14 cellular contexts compared by ENCODE assay signal in the genomic region with DNA sequence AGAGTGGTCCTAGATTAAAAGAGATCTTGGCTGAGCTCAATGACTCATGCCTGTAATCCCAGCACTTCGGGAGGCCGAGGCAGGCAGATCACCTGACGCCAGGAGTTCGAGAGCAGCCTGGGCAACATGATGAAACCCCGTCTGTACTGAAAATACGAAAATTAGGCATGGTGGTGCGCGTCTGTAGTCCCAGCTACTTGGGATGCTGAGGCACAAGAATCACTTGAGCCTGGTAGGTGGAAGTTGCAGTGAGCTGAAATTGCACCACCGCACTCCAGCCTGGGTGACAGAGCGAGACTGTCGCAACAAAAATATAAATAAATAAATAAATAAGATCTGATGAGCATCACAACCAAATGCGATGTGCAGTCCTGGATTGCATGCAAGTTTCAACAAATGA. TPM values are rescaled to one million over a fixed set of nuclear protein-coding genes. Genes with fewer than 3 reads are reported as not detected.
DNase-seq lines count a peak whose midpoint lies in the region; ATAC-seq and TF ChIP-seq lines count a peak whose summit lies in the region.
"Had no signal": no experiment of that assay in that cellular context is flagged by ENCODE, and none has a peak within 500 bp of the region (broad histone marks: within the 10 kb centered on the region; RNA-seq: fewer than 3 reads in every experiment).

No MANE protein-coding gene starts in this region.

- H3K27ac ChIP-seq in cardiac muscle cell (peak overlapping the region; percentile 79), lung (ENCODE audit: low read depth in 1 of 2, low read length in 1 of 2) (peak overlapping the region; percentile 64 to 77), transverse colon (peak overlapping the region; percentile 59 to 76 (median 60)), A673 (ENCODE audit: low read depth, low read length, poor library complexity, severe bottlenecking) (no peak overlapping the region)

- TF ChIP-seq POLR2A in transverse colon (IDR thresholded peaks at IDR 0.05): no peak

- CTCF ChIA-PET in A673 (lab: Charles Lee): no interaction called here

- no peak for TF ChIP-seq CTCF in cardiac muscle cell (IDR thresholded peaks at IDR 0.05; ENCODE audit: low read depth, low read length)
- no peak for TF ChIP-seq CTCF in lung (IDR thresholded peaks at IDR 0.05; ENCODE audit: control extremely low read depth, extremely low read depth)
- no peak for TF ChIP-seq CTCF in transverse colon (IDR thresholded peaks at IDR 0.05)
- no peak for TF ChIP-seq CTCF in A673 (conservative IDR thresholded peaks at IDR 0.05; ENCODE audit: low read depth, low read length)

- no peaks in the 10 kb centered on the region for H3K9me3 Mint-ChIP-seq in activated T-helper 1 cell treated with anti-CD3 and anti-CD28 coated beads, Interleukin-12 subunit alpha, Interleukin-12 subunit beta, Interleukin-2, Interleukin-4 antibody, amounts not matched to agents 30 ng/mL and 10 ng/mL and 1 ng/mL, durations not matched to agents 14 hours and 24 hours and 36 hours
- H3K9me3 Mint-ChIP-seq: HFFc6 had no signal

- POLR2A ChIA-PET in A673 (lab: Charles Lee; ENCODE audit: low non-redundant PET): no interaction called here

- intact Hi-C loops in cardiac septum (cut with DNase I) (loop anchor here (5.0 kb wide), 1 partner anchor 36 kb away; no protein-coding TSS in a partner anchor), transverse colon (cut with DNase I; ENCODE audit: low total_unique reads) (no loop called here), A673 (cut with micrococcal nuclease; ENCODE audit: unreplicated experiment) (no loop called here)
- intact Hi-C loops in activated T-helper 1 cell treated with anti-CD3 and anti-CD28 coated beads, Interleukin-12 subunit alpha, Interleukin-12 subunit beta, Interleukin-2, Interleukin-4 antibody, amounts not matched to agents 30 ng/mL and 10 ng/mL and 1 ng/mL, durations not matched to agents 14 hours and 24 hours and 36 hours (cut with micrococcal nuclease): no loop called here

- no peak overlapping the region for H3K4me3 Mint-ChIP-seq in activated T-helper 1 cell treated with anti-CD3 and anti-CD28 coated beads, Interleukin-12 subunit alpha, Interleukin-12 subunit beta, Interleukin-2, Interleukin-4 antibody, amounts not matched to agents 30 ng/mL and 10 ng/mL and 1 ng/mL, durations not matched to agents 14 hours and 24 hours and 36 hours
- H3K4me3 Mint-ChIP-seq: HFFc6 had no signal

- H3K4me1 ChIP-seq in cardiac muscle cell (ENCODE audit: low read depth) (peaks cover 49% of the 10 kb centered on the region), lung (ENCODE audit: control insufficient read depth in 2 of 2, insufficient read depth in 2 of 2, low read length in 2 of 2) (peaks cover 7 to 30% of the 10 kb centered on the region in 2 donors), transverse colon (peaks cover 7 to 21% (median 17%) of the 10 kb centered on the region in 4 donors), A673 (ENCODE audit: insufficient read depth, low read length, poor library complexity, severe bottlenecking) (no peaks in the 10 kb centered on the region)

- H3K9me3 ChIP-seq in cardiac muscle cell (ENCODE audit: low read depth) (no peaks in the 10 kb centered on the region), lung (ENCODE audit: control insufficient read depth in 2 of 2, insufficient read depth in 1 of 2, low read length in 1 of 2) (no peaks in the 10 kb centered on the region), transverse colon (no peaks in the 10 kb centered on the region), A673 (ENCODE audit: low read depth, low read length, poor library complexity, severe bottlenecking) (no peaks in the 10 kb centered on the region)

- peaks cover 27% of the 10 kb centered on the region for H3K4me1 Mint-ChIP-seq in activated T-helper 1 cell treated with anti-CD3 and anti-CD28 coated beads, Interleukin-12 subunit alpha, Interleukin-12 subunit beta, Interleukin-2, Interleukin-4 antibody, amounts not matched to agents 30 ng/mL and 10 ng/mL and 1 ng/mL, durations not matched to agents 14 hours and 24 hours and 36 hours (ENCODE audit: low read depth)

- peak overlapping the region; percentile 73 for H3K27ac Mint-ChIP-seq in activated T-helper 1 cell treated with anti-CD3 and anti-CD28 coated beads, Interleukin-12 subunit alpha, Interleukin-12 subunit beta, Interleukin-2, Interleukin-4 antibody, amounts not matched to agents 30 ng/mL and 10 ng/mL and 1 ng/mL, durations not matched to agents 14 hours and 24 hours and 36 hours
- H3K27ac Mint-ChIP-seq: HFFc6 had no signal

- DNase-seq in cardiac muscle cell (ENCODE audit: low read depth in 1 of 2, low spot score in 1 of 2) (no peak), cardiac septum (ENCODE audit: low spot score) (no peak), lung (ENCODE audit: low spot score) (no peak), transverse colon (no peak), A673 (ENCODE audit: low spot score) (no peak), dermis blood vessel endothelial cell (no peak), COLO829 (ENCODE audit: low spot score) (no peak)
- DNase-seq in activated T-helper 1 cell treated with anti-CD3 and anti-CD28 coated beads, Interleukin-12 subunit alpha, Interleukin-12 subunit beta, Interleukin-2, Interleukin-4 antibody, amounts not matched to agents 30 ng/mL and 10 ng/mL and 1 ng/mL, durations not matched to agents 14 hours and 24 hours and 36 hours (ENCODE audit: low spot score): no peak
- DNase-seq: dorsolateral prefrontal cortex, HFFc6, islet precursor cell, NCI-H1694, SW 1271 had no signal

- H3K4me3 ChIP-seq in cardiac muscle cell (no peak overlapping the region), lung (no peak overlapping the region), transverse colon (no peak overlapping the region), A673 (ENCODE audit: low read depth, low read length, poor library complexity, severe bottlenecking) (no peak overlapping the region)
- H3K4me3 ChIP-seq: dorsolateral prefrontal cortex, smooth muscle cell had no signal

- ATAC-seq in lung (ENCODE audit: insufficient read depth, low FRiP score): no peak

- in situ Hi-C loops in transverse colon (cut with MboI; ENCODE audit: low pct_ligation_motif_present in 1 of 4, low pct_unique_long_range_greater_than_20kb in 1 of 4, low sequenced_read_pairs in 3 of 4): loop anchor here in 1 of 4 donors (10.0 kb wide), 2 partner anchors 128 to 268 kb away; a partner anchor contains a TSS

- peaks cover 3% of the 10 kb centered on the region for H3K36me3 ChIP-seq in cardiac muscle cell
- peaks cover 0 to 4% of the 10 kb centered on the region in 2 donors for H3K36me3 ChIP-seq in lung (ENCODE audit: control insufficient read depth in 2 of 2, insufficient read depth in 2 of 2, low read length in 2 of 2)
- H3K36me3 ChIP-seq in transverse colon: no peaks in the 10 kb centered on the region
- H3K36me3 ChIP-seq in A673 (ENCODE audit: insufficient read depth, low read length, poor library complexity, severe bottlenecking): no peaks in the 10 kb centered on the region

- H3K27me3 ChIP-seq in cardiac muscle cell: no peaks in the 10 kb centered on the region
- no peaks in the 10 kb centered on the region for H3K27me3 ChIP-seq in lung (ENCODE audit: control insufficient read depth, insufficient read depth)
- H3K27me3 ChIP-seq in transverse colon: no peaks in the 10 kb centered on the region
- no peaks in the 10 kb centered on the region for H3K27me3 ChIP-seq in A673 (replicated peaks; ENCODE audit: insufficient read depth, low read depth, low read length, poor library complexity)
- H3K27me3 ChIP-seq: dorsolateral prefrontal cortex had no signal

- no TSS peak for BruUV-seq in A673 (replicated peaks; lab: Mats Ljungman, UMichigan)

- H3K36me3 Mint-ChIP-seq in activated T-helper 1 cell treated with anti-CD3 and anti-CD28 coated beads, Interleukin-12 subunit alpha, Interleukin-12 subunit beta, Interleukin-2, Interleukin-4 antibody, amounts not matched to agents 30 ng/mL and 10 ng/mL and 1 ng/mL, durations not matched to agents 14 hours and 24 hours and 36 hours (ENCODE audit: low read depth): peaks cover 4% of the 10 kb centered on the region

- peaks cover 3% of the 10 kb centered on the region for H3K27me3 Mint-ChIP-seq in activated T-helper 1 cell treated with anti-CD3 and anti-CD28 coated beads, Interleukin-12 subunit alpha, Interleukin-12 subunit beta, Interleukin-2, Interleukin-4 antibody, amounts not matched to agents 30 ng/mL and 10 ng/mL and 1 ng/mL, durations not matched to agents 14 hours and 24 hours and 36 hours (ENCODE audit: insufficient read depth)

- no peak for TF ChIP-seq EP300 in transverse colon (IDR thresholded peaks at IDR 0.05; ENCODE audit: low read depth)

- WGBS in lung, 2 donors: 38 to 61% methylated on average over 12 of the region's 12 CpGs
- 81 to 98% methylated on average over 4 to 12 of the region's 12 CpGs for WGBS in transverse colon (ENCODE audit: low coverage in 1 of 2), 2 donors

RNA-seq across cellular contexts. Expression of a gene that starts 8.7 kb away (rescaled TPM):
- total RNA-seq in cardiac muscle cell (6.9 and 15.8 TPM in 2 replicates), cardiac septum (244 TPM), lung (100 to 1,000 TPM in 1 of 2 donors, 10 to 100 TPM in 1; 41.1 to 182 TPM), transverse colon (10 to 100 TPM; 10.6 to 23.9 (median 17.0) TPM), A673 (2021) (29.9 and 31.1 TPM in 2 replicates), dermis blood vessel endothelial cell (84.2 and 165 TPM in 2 replicates)
- polyA plus RNA-seq in cardiac muscle cell (12.6 and 35.4 TPM in 2 replicates), lung (100 to 1,000 TPM in 1 of 2 donors, 10 to 100 TPM in 1; 80.7 to 317 TPM)
- total RNA-seq in activated T-helper 1 cell treated with anti-CD3 and anti-CD28 coated beads, Interleukin-12 subunit alpha, Interleukin-12 subunit beta, Interleukin-2, Interleukin-4 antibody, amounts not matched to agents 30 ng/mL and 10 ng/mL and 1 ng/mL, durations not matched to agents 14 hours and 24 hours and 36 hours: 32.2 and 33.0 TPM in 2 replicates

RNA-seq across cellular contexts. Expression of a gene that starts 14.3 kb away (rescaled TPM):
- total RNA-seq in cardiac muscle cell (174 and 175 TPM in 2 replicates), cardiac septum (484 TPM), lung (100 to 1,000 TPM in 1 of 2 donors, 10 to 100 TPM in 1; 72.3 to 154 TPM), transverse colon (100 to 1,000 TPM in 1 of 4 donors, 10 to 100 TPM in 3; 24.7 to 110 (median 62.4) TPM), A673 (2021) (35.8 and 52.9 TPM in 2 replicates), dermis blood vessel endothelial cell (22.0 and 42.2 TPM in 2 replicates)
- polyA plus RNA-seq in cardiac muscle cell (346 and 413 TPM in 2 replicates), lung (100 to 1,000 TPM in 1 of 2 donors, 10 to 100 TPM in 1; 63.8 to 386 TPM)
- total RNA-seq in activated T-helper 1 cell treated with anti-CD3 and anti-CD28 coated beads, Interleukin-12 subunit alpha, Interleukin-12 subunit beta, Interleukin-2, Interleukin-4 antibody, amounts not matched to agents 30 ng/mL and 10 ng/mL and 1 ng/mL, durations not matched to agents 14 hours and 24 hours and 36 hours: 17.2 and 20.8 TPM in 2 replicates

RNA-seq across cellular contexts. Expression of a gene that starts 36.2 kb away (rescaled TPM):
- total RNA-seq in cardiac muscle cell: 49.4 and 73.4 TPM in 2 replicates
- polyA plus RNA-seq in cardiac muscle cell: 53.0 and 85.2 TPM in 2 replicates
- 49.4 TPM for total RNA-seq in cardiac septum
- total RNA-seq in activated T-helper 1 cell treated with anti-CD3 and anti-CD28 coated beads, Interleukin-12 subunit alpha, Interleukin-12 subunit beta, Interleukin-2, Interleukin-4 antibody, amounts not matched to agents 30 ng/mL and 10 ng/mL and 1 ng/mL, durations not matched to agents 14 hours and 24 hours and 36 hours: 60.6 and 62.4 TPM in 2 replicates
- 10 to 100 TPM; 28.3 to 51.9 TPM for total RNA-seq in lung
- 10 to 100 TPM; 45.3 to 59.8 TPM for polyA plus RNA-seq in lung
- total RNA-seq in transverse colon: 10 to 100 TPM; 41.0 to 80.4 (median 75.7) TPM
- 34.7 and 40.4 TPM in 2 replicates for total RNA-seq in A673 (2021)
- total RNA-seq in dermis blood vessel endothelial cell: 33.2 and 44.8 TPM in 2 replicates

RNA-seq across cellular contexts. Expression of a gene that starts 53.7 kb away (rescaled TPM):
- total RNA-seq in cardiac muscle cell (66.2 and 119 TPM in 2 replicates), cardiac septum (48.1 TPM), lung (10 to 100 TPM; 42.7 to 96.2 TPM), transverse colon (10 to 100 TPM; 16.7 to 66.1 (median 47.3) TPM), A673 (2021) (11.8 and 15.8 TPM in 2 replicates), dermis blood vessel endothelial cell (50.0 and 98.0 TPM in 2 replicates)
- polyA plus RNA-seq in cardiac muscle cell (48.8 and 71.4 TPM in 2 replicates), lung (10 to 100 TPM; 24.6 to 67.3 TPM)
- 30.8 and 31.6 TPM in 2 replicates for total RNA-seq in activated T-helper 1 cell treated with anti-CD3 and anti-CD28 coated beads, Interleukin-12 subunit alpha, Interleukin-12 subunit beta, Interleukin-2, Interleukin-4 antibody, amounts not matched to agents 30 ng/mL and 10 ng/mL and 1 ng/mL, durations not matched to agents 14 hours and 24 hours and 36 hours
